20 cellular contexts compared by ENCODE assay signal in the genomic region with DNA sequence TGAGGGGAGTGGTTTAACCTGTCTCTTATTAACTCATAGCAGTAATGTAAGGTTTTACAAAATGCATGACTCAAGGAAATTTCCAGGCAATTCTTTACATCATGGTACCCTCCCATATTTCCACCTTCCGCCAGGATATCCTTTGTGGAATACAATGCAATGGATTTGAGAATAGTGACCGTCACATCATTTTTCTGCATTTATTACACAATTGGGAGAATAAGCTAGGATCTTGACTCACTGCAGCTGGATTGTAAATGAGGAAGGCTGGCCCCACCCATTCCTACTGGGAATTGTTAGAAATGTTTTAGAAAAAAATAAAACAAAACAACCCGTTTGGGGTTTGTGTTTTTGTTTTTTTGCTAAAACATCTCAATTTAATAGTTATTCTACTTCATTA.
"Had no signal": no experiment of that assay in that cellular context is flagged by ENCODE, and none has a peak within 500 bp of the region (broad histone marks: within the 10 kb centered on the region; RNA-seq: fewer than 3 reads in every experiment).

No MANE protein-coding gene starts in this region.

- H3K27me3 ChIP-seq: gastrocnemius medialis, left lung, right lobe of liver had no signal

- H3K4me3 Mint-ChIP-seq: memory B cell; naive thymus-derived CD4-positive, alpha-beta T cell; nephron progenitor cell; stimulated activated naive B cell treated with anti-CD40 and anti-IgM and Interleukin-4, amounts not matched to agents 10 μg/mL and 1 μg/mL and 100 μg/mL, for 72 hours had no signal

- H3K27ac Mint-ChIP-seq: memory B cell; naive thymus-derived CD4-positive, alpha-beta T cell; nephron progenitor cell; stimulated activated naive B cell treated with anti-CD40 and anti-IgM and Interleukin-4, amounts not matched to agents 10 μg/mL and 1 μg/mL and 100 μg/mL, for 72 hours had no signal

- H3K27ac ChIP-seq: coronary artery, dorsolateral prefrontal cortex, gastrocnemius medialis, left lung, lower lobe of right lung, parathyroid adenoma, prostate gland, right lobe of liver had no signal

- H3K4me3 ChIP-seq: coronary artery, dorsolateral prefrontal cortex, gastrocnemius medialis, left lung, lower lobe of right lung, prostate gland, right lobe of liver had no signal

- DNase-seq: central memory CD4-positive, alpha-beta T cell; dorsolateral prefrontal cortex; effector memory CD4-positive, alpha-beta T cell; gastrocnemius medialis; glutamatergic neuron; islet precursor cell; left lung; lower lobe of right lung; naive thymus-derived CD4-positive, alpha-beta T cell; nephron progenitor cell; retina; right lobe of liver; stimulated activated CD4-positive, alpha-beta T cell treated with anti-CD3 and anti-CD28 coated beads, Interleukin-2, amount 100 ng/mL, for 24 hours; stimulated activated CD4-positive, alpha-beta T cell treated with anti-CD3 and anti-CD28 coated beads, Interleukin-4, amount 100 ng/mL, for 4 hours; stimulated activated naive B cell treated with anti-CD40 and anti-IgM and Interleukin-4, amounts not matched to agents 10 μg/mL and 1 μg/mL and 100 μg/mL, for 72 hours; trophoblast cell had no signal

- H3K36me3 ChIP-seq: gastrocnemius medialis, left lung, lower lobe of right lung, prostate gland, right lobe of liver had no signal

- H3K9me3 ChIP-seq: gastrocnemius medialis, lower lobe of right lung, prostate gland, right lobe of liver had no signal

- H3K4me1 ChIP-seq: gastrocnemius medialis, left lung, lower lobe of right lung, parathyroid adenoma, prostate gland, right lobe of liver had no signal

- H3K4me1 Mint-ChIP-seq: memory B cell; naive thymus-derived CD4-positive, alpha-beta T cell; nephron progenitor cell had no signal

- ATAC-seq: left lung; lower lobe of right lung; naive thymus-derived CD4-positive, alpha-beta T cell; right lobe of liver; stimulated activated naive B cell treated with anti-CD40 and anti-IgM and Interleukin-4, amounts not matched to agents 10 μg/mL and 1 μg/mL and 100 μg/mL, for 72 hours had no signal
